In the genomic region with DNA sequence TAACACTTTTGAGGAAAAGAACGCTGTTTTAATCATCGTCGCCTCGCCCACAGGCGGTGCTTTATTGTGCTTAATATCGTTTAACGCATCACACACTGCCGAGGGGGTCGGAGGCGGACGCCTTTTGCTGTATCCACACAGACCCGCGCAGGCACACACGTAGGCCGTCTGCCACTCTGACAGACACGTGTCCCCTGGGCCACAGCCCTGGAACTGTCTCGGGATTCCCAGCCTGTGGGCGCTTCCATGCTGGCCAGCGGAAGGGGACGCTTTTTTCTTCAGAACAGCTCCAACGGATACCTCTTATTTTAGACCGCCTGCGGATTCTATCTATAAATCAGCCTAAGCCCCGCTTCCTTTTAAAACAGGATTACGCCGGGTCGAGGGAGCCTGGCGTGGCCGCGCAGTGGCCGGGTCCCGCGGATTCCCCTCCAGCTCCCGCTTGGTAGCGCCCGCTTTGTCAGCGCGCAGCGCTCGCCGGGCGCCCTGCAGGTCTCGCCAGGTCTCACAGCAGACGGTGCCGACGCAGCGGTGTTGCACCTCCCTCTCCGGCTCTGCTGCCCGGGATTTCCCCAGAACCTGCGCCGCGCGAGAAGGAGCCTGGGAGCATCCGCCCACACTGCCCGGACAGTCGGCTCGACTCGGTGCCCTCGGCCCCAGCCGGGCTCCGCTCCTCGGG, we compare ENCODE assay signal across 8 cellular contexts. TPM values are rescaled to one million over a fixed set of nuclear protein-coding genes. Genes with fewer than 3 reads are reported as not detected.
DNase-seq lines count a peak whose midpoint lies in the region; ATAC-seq and TF ChIP-seq lines count a peak whose summit lies in the region.

A gene with protein sequence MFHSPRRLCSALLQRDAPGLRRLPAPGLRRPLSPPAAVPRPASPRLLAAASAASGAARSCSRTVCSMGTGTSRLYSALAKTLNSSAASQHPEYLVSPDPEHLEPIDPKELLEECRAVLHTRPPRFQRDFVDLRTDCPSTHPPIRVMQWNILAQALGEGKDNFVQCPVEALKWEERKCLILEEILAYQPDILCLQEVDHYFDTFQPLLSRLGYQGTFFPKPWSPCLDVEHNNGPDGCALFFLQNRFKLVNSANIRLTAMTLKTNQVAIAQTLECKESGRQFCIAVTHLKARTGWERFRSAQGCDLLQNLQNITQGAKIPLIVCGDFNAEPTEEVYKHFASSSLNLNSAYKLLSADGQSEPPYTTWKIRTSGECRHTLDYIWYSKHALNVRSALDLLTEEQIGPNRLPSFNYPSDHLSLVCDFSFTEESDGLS (plus strand): TSS at position 513 of the 679 bp plus-strand sequence. CDS start 201 bp downstream, outside the sequence.

- H3K4me3 ChIP-seq in PC-9 (peak within 1 kb of the TSS; percentile 73), epithelial cell of proximal tubule (ENCODE audit: low read depth, low read length) (peak within 1 kb of the TSS; percentile 85), mucosa of rectum (ENCODE audit: low read length in 2 of 2) (peak within 1 kb of the TSS; percentile 67 to 86)

- H3F3A ChIP-seq in PC-9 (ENCODE audit: insufficient read depth, low read depth), result peaks cover 18% of the 10 kb centered on the region

- no peak for TF ChIP-seq CTCF in PC-9 (conservative IDR thresholded peaks at IDR 0.05)
- no peak for TF ChIP-seq CTCF in epithelial cell of proximal tubule (conservative IDR thresholded peaks at IDR 0.05; ENCODE audit: low read depth, low read length)

- H3K79me2 ChIP-seq in PC-9 (ENCODE audit: low read depth), result peaks cover 38% of the 10 kb centered on the region

- H3K9me3 ChIP-seq in PC-9 (ENCODE audit: insufficient read depth, low read depth) (no peaks in the 10 kb centered on the region), mucosa of rectum (ENCODE audit: control insufficient read depth in 2 of 2, low read length in 2 of 2) (no peaks in the 10 kb centered on the region)

- H3K4me2 ChIP-seq in PC-9, result peak within 1 kb of the TSS; percentile 85

- BruUV-seq in PC-9 (replicated peaks; lab: Mats Ljungman, UMichigan), result no TSS peak

- intact Hi-C loops in PC-9 (cut with micrococcal nuclease; ENCODE audit: unreplicated experiment), result loop anchor here (5.0 kb wide), 1 partner anchor 287 kb away; a partner anchor contains a TSS

- H3K27ac ChIP-seq in PC-9, result peak within 1 kb of the TSS; percentile 92
- H3K27ac ChIP-seq in mucosa of rectum (ENCODE audit: low read depth in 2 of 2, low read length in 2 of 2), result peak within 1 kb of the TSS; percentile 80 to 85

- in situ Hi-C loops in KBM-7 (cut with MboI; ENCODE audit: low pct_unique_long_range_greater_than_20kb, low sequenced_read_pairs), result no loop called here

- H2AFZ ChIP-seq in PC-9, result peak within 1 kb of the TSS; percentile 69; the same call in 1 of the 2 replicates

- H3K9me2 ChIP-seq in PC-9 (ENCODE audit: insufficient read depth), result no peaks in the 10 kb centered on the region

- peak within 1 kb of the TSS; percentile 42 to 73 for H3K9ac ChIP-seq in mucosa of rectum (ENCODE audit: low read depth in 1 of 2, low read length in 2 of 2)

- no peaks in the 10 kb centered on the region for H3K27me3 ChIP-seq in PC-9 (ENCODE audit: insufficient read depth, low read depth)
- H3K27me3 ChIP-seq in mucosa of rectum (ENCODE audit: control insufficient read depth in 2 of 2, insufficient read depth in 2 of 2, low read length in 2 of 2), result no peaks in the 10 kb centered on the region

- CTCF ChIA-PET in PC-9 (lab: Charles Lee), result no interaction called here

- H4K20me1 ChIP-seq in PC-9 (ENCODE audit: insufficient read depth), result no peaks in the 10 kb centered on the region

- ATAC-seq in GM21723 (IDR thresholded peaks at IDR 0.05; ENCODE audit: unreplicated experiment), result peak; percentile 94

- peaks cover 30% of the 10 kb centered on the region for H3K4me1 ChIP-seq in PC-9 (replicated peaks; ENCODE audit: insufficient read depth)
- peaks cover 8 to 28% of the 10 kb centered on the region in 2 donors for H3K4me1 ChIP-seq in mucosa of rectum (ENCODE audit: control insufficient read depth in 2 of 2, insufficient read depth in 2 of 2, low read length in 2 of 2)

- POLR2A ChIA-PET in PC-9 (lab: Charles Lee; ENCODE audit: unreplicated experiment), result interaction anchor here (0.6 to 0.7 kb wide), 6 partner anchors 15 to 1022 kb away, joined by 3 to 11 read pairs (median 3); no protein-coding TSS in a partner anchor

- H3K36me3 ChIP-seq in PC-9 (ENCODE audit: low read depth) (no peaks in the 10 kb centered on the region; the same call in 1 of the 2 replicates), mucosa of rectum (ENCODE audit: control insufficient read depth in 2 of 2, insufficient read depth in 2 of 2, low read length in 2 of 2) (no peaks in the 10 kb centered on the region)

- peak; percentile 71 for DNase-seq in DMS79 (lab: John Stamatoyannopoulos, UW)
- peak; percentile 90 for DNase-seq in KBM-7
- DNase-seq in PC-9, result peak; percentile 71 to 87
- DNase-seq in activated T-cell treated with anti-CD3 and anti-CD28 coated beads, Interleukin-2, amount 50 U/mL, for 1 hour, result peak; percentile 91
- no peak for DNase-seq in epithelial cell of proximal tubule (ENCODE audit: low read depth)
- peak; percentile 81 to 89 for DNase-seq in stimulated activated CD8-positive, alpha-beta memory T cell treated with anti-CD3 and anti-CD28 coated beads, Interleukin-4, amount 100 ng/mL, for 4 hours (ENCODE audit: low read depth in 2 of 2, low spot score in 1 of 2)

RNA-seq across cellular contexts. Expression of the gene that starts here (rescaled TPM):
- total RNA-seq in PC-9 (2021) (4.5 and 6.8 TPM in 2 replicates), epithelial cell of proximal tubule (27.4 and 41.9 TPM in 2 replicates)
